17 cellular contexts compared by ENCODE assay signal in genomic region chr6:46013639-46014038, GRCh38. TPM values are rescaled to one million over a fixed set of nuclear protein-coding genes. Genes with fewer than 3 reads are reported as not detected.
DNase-seq lines count a peak whose midpoint lies in the region; ATAC-seq and TF ChIP-seq lines count a peak whose summit lies in the region.
"Had no signal": no experiment of that assay in that cellular context is flagged by ENCODE, and none has a peak within 500 bp of the region (broad histone marks: within the 10 kb centered on the region; RNA-seq: fewer than 3 reads in every experiment).

No MANE protein-coding gene starts in this region.

- no peaks in the 10 kb centered on the region for H3K9me3 ChIP-seq in right lobe of liver
- H3K9me3 ChIP-seq: ovary, SJCRH30 had no signal

- peaks cover 17% of the 10 kb centered on the region for H3K27me3 Mint-ChIP-seq in central memory CD8-positive, alpha-beta T cell
- H3K27me3 Mint-ChIP-seq in natural killer cell (ENCODE audit: low read depth in 2 of 2) = peaks cover 19 to 23% of the 10 kb centered on the region in 2 donors

- H3K36me3 ChIP-seq in right lobe of liver = no peaks in the 10 kb centered on the region
- H3K36me3 ChIP-seq: ovary, SJCRH30 had no signal

- peaks cover 10% of the 10 kb centered on the region for H3K36me3 Mint-ChIP-seq in central memory CD8-positive, alpha-beta T cell (ENCODE audit: insufficient read depth)
- no peaks in the 10 kb centered on the region for H3K36me3 Mint-ChIP-seq in natural killer cell

- H3K27ac Mint-ChIP-seq in central memory CD8-positive, alpha-beta T cell (ENCODE audit: low read depth) = peak overlapping the region; percentile 85
- H3K27ac Mint-ChIP-seq in natural killer cell = peak overlapping the region; percentile 82 to 85

- intact Hi-C loops in natural killer cell (cut with micrococcal nuclease) = loop anchor here (5.0 kb wide), 1 partner anchor 164 kb away; no protein-coding TSS in a partner anchor
- intact Hi-C loops in right lobe of liver (cut with DNase I) = no loop called here

- H3K4me1 Mint-ChIP-seq in central memory CD8-positive, alpha-beta T cell = peaks cover 45% of the 10 kb centered on the region
- peaks cover 48 to 60% of the 10 kb centered on the region in 2 donors for H3K4me1 Mint-ChIP-seq in natural killer cell

- no peak for TF ChIP-seq CTCF in natural killer cell (IDR thresholded peaks at IDR 0.05)
- TF ChIP-seq CTCF in right lobe of liver (IDR thresholded peaks at IDR 0.05) = no peak

- peak overlapping the region; percentile 86 for H3K4me3 Mint-ChIP-seq in central memory CD8-positive, alpha-beta T cell
- peak overlapping the region; percentile 28 for H3K4me3 Mint-ChIP-seq in natural killer cell

- WGBS in right lobe of liver (ENCODE audit: insufficient coverage, low coverage, low lambda C conversion rate, missing lambda C conversion rate) = 95% methylated on average over 4 of the region's 4 CpGs

- no peak overlapping the region for H3K4me3 ChIP-seq in right lobe of liver
- H3K4me3 ChIP-seq: ovary, SJCRH30 had no signal

- no peak overlapping the region for H3K27ac ChIP-seq in right lobe of liver
- H3K27ac ChIP-seq: ovary, SJCRH30, VCaP had no signal

- H3K9me3 Mint-ChIP-seq in central memory CD8-positive, alpha-beta T cell = peaks cover 5% of the 10 kb centered on the region
- H3K9me3 Mint-ChIP-seq in natural killer cell = no peaks in the 10 kb centered on the region

- no peak for TF ChIP-seq POLR2A in right lobe of liver (IDR thresholded peaks at IDR 0.05)

- ATAC-seq in central memory CD8-positive, alpha-beta T cell (replicated peaks; ENCODE audit: extremely low read depth, poor library complexity, severe bottlenecking) = no peak
- no peak for ATAC-seq in natural killer cell
- no peak for ATAC-seq in right lobe of liver
- ATAC-seq in HG03460 (IDR thresholded peaks at IDR 0.05; ENCODE audit: unreplicated experiment) = no peak

- DNase-seq in stimulated activated CD4-positive, alpha-beta T cell treated with anti-CD3 and anti-CD28 coated beads, Interleukin-15, amount 100 ng/mL, for 24 hours = peak; percentile 7
- no peak for DNase-seq in stimulated activated CD4-positive, alpha-beta T cell treated with anti-CD3 and anti-CD28 coated beads, Interleukin-1b, Interleukin-23, amount 100 ng/mL, for 48 hours
- DNase-seq in central memory CD8-positive, alpha-beta T cell (ENCODE audit: low spot score in 2 of 2) = no peak
- DNase-seq in natural killer cell (no peak), COR-L47 (lab: John Stamatoyannopoulos, UW) (no peak), right lobe of liver (no peak), activated gamma-delta T cell (lab: John Stamatoyannopoulos, UW) (no peak)
- DNase-seq: activated effector memory CD4-positive, alpha-beta T cell treated with Interleukin-2 at 50 U/mL for 16 hours; EL; NCI-H2081 treated with DMSO at 0.1 percent for 48 hours; ovary; SJCRH30 had no signal

- H3K27me3 ChIP-seq in right lobe of liver = peaks cover 0 to 13% of the 10 kb centered on the region in 2 donors
- H3K27me3 ChIP-seq: ovary, SJCRH30 had no signal

- H3K4me1 ChIP-seq in right lobe of liver = peaks cover 0 to 3% (median 0%) of the 10 kb centered on the region in 4 donors
- H3K4me1 ChIP-seq: SJCRH30 had no signal

RNA-seq across cellular contexts. Expression of gene CLIC5, which starts 2.0 kb away (rescaled TPM):
- total RNA-seq in natural killer cell = 1 to 10 TPM in 2 of 3 donors, under 1 TPM in 1; 0.52 to 1.7 (median 1.4) TPM
- total RNA-seq in right lobe of liver = under 1 TPM; 0.18 to 0.42 (median 0.29) TPM
- total RNA-seq: bronchial epithelial cell, H4, lung microvascular endothelial cell had no signal
